Comparison of ENCODE assay signal across 1 cellular context in the genomic region with DNA sequence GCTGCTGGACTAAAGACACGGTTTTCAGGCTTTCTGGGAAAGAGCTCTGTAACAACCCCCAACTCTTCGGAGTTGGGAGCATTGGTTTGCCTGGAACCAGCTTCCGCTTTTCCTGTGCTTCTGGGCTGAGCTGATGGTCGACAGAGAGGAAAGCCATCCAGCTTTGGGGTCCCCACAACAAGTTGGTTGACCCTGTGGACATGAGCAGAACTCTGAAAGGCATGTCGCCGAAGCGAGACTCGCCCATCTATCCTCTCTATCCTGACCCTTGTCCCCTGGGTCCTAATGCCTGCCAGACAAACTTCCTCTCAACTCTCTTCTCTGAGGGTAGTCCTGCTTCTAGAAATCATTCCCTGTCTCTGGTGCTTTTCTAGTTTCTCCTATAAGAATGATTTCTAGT.
A peak's percentile ranks its signal among the peaks of the same experiment; 100 is the strongest.
TF ChIP-seq lines count a peak whose summit lies in the region.

No MANE protein-coding gene starts in this region.

TF ChIP-seq in H1, 55 proteins besides CTCF, POLR2A, EP300 and RAD21:
- TF ChIP-seq RFX5 (IDR thresholded peaks at IDR 0.05; ENCODE audit: borderline replicate concordance, low read depth, low read length) (no peak), KDM4A (IDR thresholded peaks at IDR 0.05; ENCODE audit: low read depth, low read length, severe bottlenecking) (peak; percentile 25), KDM1A (IDR thresholded peaks at IDR 0.05; ENCODE audit: borderline replicate concordance, low read length) (no peak), TAF1 (IDR thresholded peaks at IDR 0.05; ENCODE audit: low read depth, low read length) (no peak), SIX5 (IDR thresholded peaks at IDR 0.05; ENCODE audit: low read depth, low read length) (no peak), CHD2 (IDR thresholded peaks at IDR 0.05; ENCODE audit: low read length) (no peak), SP4 (IDR thresholded peaks at IDR 0.05; ENCODE audit: low read length) (no peak), SP1 (IDR thresholded peaks at IDR 0.05; ENCODE audit: low read depth, low read length) (0 out of 2 replicates have a peak, but pooled peaks have one; percentile 23), EGR1 (IDR thresholded peaks at IDR 0.05; ENCODE audit: borderline replicate concordance, low read depth, low read length) (peak; percentile 66), FOSL1 (IDR thresholded peaks at IDR 0.05; ENCODE audit: insufficient read depth, low read depth, low read length) (peak; percentile 94), KDM5A (IDR thresholded peaks at IDR 0.05; ENCODE audit: low read length) (no peak), YY1 (IDR thresholded peaks at IDR 0.05; ENCODE audit: low read depth, low read length) (no peak)
- TF ChIP-seq, protein P1, sequence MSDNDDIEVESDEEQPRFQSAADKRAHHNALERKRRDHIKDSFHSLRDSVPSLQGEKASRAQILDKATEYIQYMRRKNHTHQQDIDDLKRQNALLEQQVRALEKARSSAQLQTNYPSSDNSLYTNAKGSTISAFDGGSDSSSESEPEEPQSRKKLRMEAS (IDR thresholded peaks at IDR 0.05), result 0 out of 2 replicates have a peak, but pooled peaks have one; percentile 34
- TF ChIP-seq, protein P2, sequence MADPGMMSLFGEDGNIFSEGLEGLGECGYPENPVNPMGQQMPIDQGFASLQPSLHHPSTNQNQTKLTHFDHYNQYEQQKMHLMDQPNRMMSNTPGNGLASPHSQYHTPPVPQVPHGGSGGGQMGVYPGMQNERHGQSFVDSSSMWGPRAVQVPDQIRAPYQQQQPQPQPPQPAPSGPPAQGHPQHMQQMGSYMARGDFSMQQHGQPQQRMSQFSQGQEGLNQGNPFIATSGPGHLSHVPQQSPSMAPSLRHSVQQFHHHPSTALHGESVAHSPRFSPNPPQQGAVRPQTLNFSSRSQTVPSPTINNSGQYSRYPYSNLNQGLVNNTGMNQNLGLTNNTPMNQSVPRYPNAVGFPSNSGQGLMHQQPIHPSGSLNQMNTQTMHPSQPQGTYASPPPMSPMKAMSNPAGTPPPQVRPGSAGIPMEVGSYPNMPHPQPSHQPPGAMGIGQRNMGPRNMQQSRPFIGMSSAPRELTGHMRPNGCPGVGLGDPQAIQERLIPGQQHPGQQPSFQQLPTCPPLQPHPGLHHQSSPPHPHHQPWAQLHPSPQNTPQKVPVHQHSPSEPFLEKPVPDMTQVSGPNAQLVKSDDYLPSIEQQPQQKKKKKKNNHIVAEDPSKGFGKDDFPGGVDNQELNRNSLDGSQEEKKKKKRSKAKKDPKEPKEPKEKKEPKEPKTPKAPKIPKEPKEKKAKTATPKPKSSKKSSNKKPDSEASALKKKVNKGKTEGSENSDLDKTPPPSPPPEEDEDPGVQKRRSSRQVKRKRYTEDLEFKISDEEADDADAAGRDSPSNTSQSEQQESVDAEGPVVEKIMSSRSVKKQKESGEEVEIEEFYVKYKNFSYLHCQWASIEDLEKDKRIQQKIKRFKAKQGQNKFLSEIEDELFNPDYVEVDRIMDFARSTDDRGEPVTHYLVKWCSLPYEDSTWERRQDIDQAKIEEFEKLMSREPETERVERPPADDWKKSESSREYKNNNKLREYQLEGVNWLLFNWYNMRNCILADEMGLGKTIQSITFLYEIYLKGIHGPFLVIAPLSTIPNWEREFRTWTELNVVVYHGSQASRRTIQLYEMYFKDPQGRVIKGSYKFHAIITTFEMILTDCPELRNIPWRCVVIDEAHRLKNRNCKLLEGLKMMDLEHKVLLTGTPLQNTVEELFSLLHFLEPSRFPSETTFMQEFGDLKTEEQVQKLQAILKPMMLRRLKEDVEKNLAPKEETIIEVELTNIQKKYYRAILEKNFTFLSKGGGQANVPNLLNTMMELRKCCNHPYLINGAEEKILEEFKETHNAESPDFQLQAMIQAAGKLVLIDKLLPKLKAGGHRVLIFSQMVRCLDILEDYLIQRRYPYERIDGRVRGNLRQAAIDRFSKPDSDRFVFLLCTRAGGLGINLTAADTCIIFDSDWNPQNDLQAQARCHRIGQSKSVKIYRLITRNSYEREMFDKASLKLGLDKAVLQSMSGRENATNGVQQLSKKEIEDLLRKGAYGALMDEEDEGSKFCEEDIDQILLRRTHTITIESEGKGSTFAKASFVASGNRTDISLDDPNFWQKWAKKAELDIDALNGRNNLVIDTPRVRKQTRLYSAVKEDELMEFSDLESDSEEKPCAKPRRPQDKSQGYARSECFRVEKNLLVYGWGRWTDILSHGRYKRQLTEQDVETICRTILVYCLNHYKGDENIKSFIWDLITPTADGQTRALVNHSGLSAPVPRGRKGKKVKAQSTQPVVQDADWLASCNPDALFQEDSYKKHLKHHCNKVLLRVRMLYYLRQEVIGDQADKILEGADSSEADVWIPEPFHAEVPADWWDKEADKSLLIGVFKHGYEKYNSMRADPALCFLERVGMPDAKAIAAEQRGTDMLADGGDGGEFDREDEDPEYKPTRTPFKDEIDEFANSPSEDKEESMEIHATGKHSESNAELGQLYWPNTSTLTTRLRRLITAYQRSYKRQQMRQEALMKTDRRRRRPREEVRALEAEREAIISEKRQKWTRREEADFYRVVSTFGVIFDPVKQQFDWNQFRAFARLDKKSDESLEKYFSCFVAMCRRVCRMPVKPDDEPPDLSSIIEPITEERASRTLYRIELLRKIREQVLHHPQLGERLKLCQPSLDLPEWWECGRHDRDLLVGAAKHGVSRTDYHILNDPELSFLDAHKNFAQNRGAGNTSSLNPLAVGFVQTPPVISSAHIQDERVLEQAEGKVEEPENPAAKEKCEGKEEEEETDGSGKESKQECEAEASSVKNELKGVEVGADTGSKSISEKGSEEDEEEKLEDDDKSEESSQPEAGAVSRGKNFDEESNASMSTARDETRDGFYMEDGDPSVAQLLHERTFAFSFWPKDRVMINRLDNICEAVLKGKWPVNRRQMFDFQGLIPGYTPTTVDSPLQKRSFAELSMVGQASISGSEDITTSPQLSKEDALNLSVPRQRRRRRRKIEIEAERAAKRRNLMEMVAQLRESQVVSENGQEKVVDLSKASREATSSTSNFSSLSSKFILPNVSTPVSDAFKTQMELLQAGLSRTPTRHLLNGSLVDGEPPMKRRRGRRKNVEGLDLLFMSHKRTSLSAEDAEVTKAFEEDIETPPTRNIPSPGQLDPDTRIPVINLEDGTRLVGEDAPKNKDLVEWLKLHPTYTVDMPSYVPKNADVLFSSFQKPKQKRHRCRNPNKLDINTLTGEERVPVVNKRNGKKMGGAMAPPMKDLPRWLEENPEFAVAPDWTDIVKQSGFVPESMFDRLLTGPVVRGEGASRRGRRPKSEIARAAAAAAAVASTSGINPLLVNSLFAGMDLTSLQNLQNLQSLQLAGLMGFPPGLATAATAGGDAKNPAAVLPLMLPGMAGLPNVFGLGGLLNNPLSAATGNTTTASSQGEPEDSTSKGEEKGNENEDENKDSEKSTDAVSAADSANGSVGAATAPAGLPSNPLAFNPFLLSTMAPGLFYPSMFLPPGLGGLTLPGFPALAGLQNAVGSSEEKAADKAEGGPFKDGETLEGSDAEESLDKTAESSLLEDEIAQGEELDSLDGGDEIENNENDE (IDR thresholded peaks at IDR 0.05; ENCODE audit: insufficient replicate concordance, low read length), result no peak
